9 cellular contexts compared by ENCODE assay signal in the genomic region with DNA sequence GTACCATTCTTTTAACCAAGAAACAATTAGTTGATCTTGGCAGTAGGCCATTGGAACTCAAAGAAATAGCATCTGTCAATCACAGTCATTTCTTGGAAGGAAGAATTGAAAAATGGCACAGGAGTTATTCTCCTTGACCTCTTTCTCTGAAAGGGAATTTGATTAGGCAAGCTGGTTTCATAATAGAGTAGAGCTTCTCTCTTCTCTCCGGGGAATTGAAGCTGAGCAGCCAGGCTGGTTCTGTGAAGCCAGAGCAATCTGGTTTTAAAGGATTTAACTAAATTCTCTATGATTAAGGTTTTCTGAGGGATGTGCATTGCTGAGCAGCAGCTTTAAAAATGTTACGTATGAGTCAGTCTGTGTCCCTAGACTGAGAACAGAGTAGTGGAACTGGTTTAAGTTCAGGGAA.
DNase-seq lines count a peak whose midpoint lies in the region; ATAC-seq and TF ChIP-seq lines count a peak whose summit lies in the region.
"Had no signal": no experiment of that assay in that cellular context is flagged by ENCODE, and none has a peak within 500 bp of the region (broad histone marks: within the 10 kb centered on the region; RNA-seq: fewer than 3 reads in every experiment).

No MANE protein-coding gene starts in this region.

- ATAC-seq in Right ventricle myocardium superior (ENCODE audit: poor library complexity) (peak; percentile 75), upper lobe of right lung (peak; percentile 71), GM18909 (IDR thresholded peaks at IDR 0.05; ENCODE audit: poor library complexity, unreplicated experiment) (no peak), GM19397 (IDR thresholded peaks at IDR 0.05; ENCODE audit: unreplicated experiment) (no peak)

- no peak overlapping the region for H3K27ac ChIP-seq in left ventricle myocardium inferior (replicated peaks)
- H3K27ac ChIP-seq in upper lobe of right lung: no peak overlapping the region

- peaks cover 5% of the 10 kb centered on the region for H3K4me1 ChIP-seq in left ventricle myocardium inferior
- H3K4me1 ChIP-seq in upper lobe of right lung: peaks cover 7% of the 10 kb centered on the region

- H3K27me3 ChIP-seq in left ventricle myocardium inferior (ENCODE audit: low read depth) (no peaks in the 10 kb centered on the region), upper lobe of right lung (no peaks in the 10 kb centered on the region)

- no peak for DNase-seq in Right ventricle myocardium superior
- no peak for DNase-seq in left ventricle myocardium inferior
- peak; percentile 61 for DNase-seq in astrocyte of the hippocampus (ENCODE audit: low read depth, low spot score)
- peak; percentile 18 for DNase-seq in inferior parietal cortex (ENCODE audit: extremely low spot score)
- no peak for DNase-seq in upper lobe of right lung
- DNase-seq in GDM1 (lab: John Stamatoyannopoulos, UW): no peak
- DNase-seq: posterior cingulate gyrus had no signal

- H3K36me3 ChIP-seq in left ventricle myocardium inferior: no peaks in the 10 kb centered on the region
- H3K36me3 ChIP-seq in upper lobe of right lung: no peaks in the 10 kb centered on the region

- H3K4me3 ChIP-seq in left ventricle myocardium inferior: no peak overlapping the region
- no peak overlapping the region for H3K4me3 ChIP-seq in upper lobe of right lung

- H3K9me3 ChIP-seq in left ventricle myocardium inferior (replicated peaks) (no peaks in the 10 kb centered on the region), upper lobe of right lung (no peaks in the 10 kb centered on the region)

- TF ChIP-seq CTCF in left ventricle myocardium inferior (IDR thresholded peaks at IDR 0.05; ENCODE audit: borderline replicate concordance) (no peak), upper lobe of right lung (IDR thresholded peaks at IDR 0.05) (no peak)

- intact Hi-C loops in Right ventricle myocardium superior (cut with DNase I): loop anchor here (5.0 kb wide), 1 partner anchor 78 kb away; no protein-coding TSS in a partner anchor
- intact Hi-C loops in left ventricle myocardium inferior (cut with micrococcal nuclease): loop anchor here (5.0 kb wide), 1 partner anchor 78 kb away; no protein-coding TSS in a partner anchor
- intact Hi-C loops in upper lobe of right lung (cut with DNase I): loop anchor here (5.0 kb wide), 1 partner anchor 78 kb away; no protein-coding TSS in a partner anchor

Comparison
In these comparisons a context has a peak if more than half of its experiments do, and no peak if none do; other contexts are left out.
1. ATAC-seq: peak in Right ventricle myocardium superior (single experiment) and upper lobe of right lung (single experiment); none in GM18909 (single experiment) and GM19397 (single experiment).
2. DNase-seq: peak in astrocyte of the hippocampus (single experiment) and inferior parietal cortex (single experiment); none in Right ventricle myocardium superior (single experiment), left ventricle myocardium inferior (single experiment), upper lobe of right lung (single experiment) and GDM1 (single experiment).